8 cellular contexts compared by ENCODE assay signal in genomic region chr4:6710282-6710681, GRCh38. TPM values are rescaled to one million over a fixed set of nuclear protein-coding genes. Genes with fewer than 3 reads are reported as not detected.
DNase-seq lines count a peak whose midpoint lies in the region; ATAC-seq and TF ChIP-seq lines count a peak whose summit lies in the region.

No MANE protein-coding gene starts in this region.

- DNase-seq in AG10803 (ENCODE audit: low read depth) (no peak), body of pancreas (no peak), DMS79 treated with DMSO at 0.1 percent for 48 hours (lab: John Stamatoyannopoulos, UW) (no peak), cerebellar cortex (ENCODE audit: low spot score) (no peak)

- no peaks in the 10 kb centered on the region for H3K9me3 ChIP-seq in body of pancreas
- no peaks in the 10 kb centered on the region for H3K9me3 ChIP-seq in mesodermal cell (ENCODE audit: control insufficient read depth, low read length)

- TF ChIP-seq CTCF in AG10803 (conservative IDR thresholded peaks at IDR 0.05; ENCODE audit: low read length) (no peak), body of pancreas (IDR thresholded peaks at IDR 0.05) (no peak)

- no peaks in the 10 kb centered on the region for H3K27me3 ChIP-seq in body of pancreas

- no peak for TF ChIP-seq POLR2A in body of pancreas (IDR thresholded peaks at IDR 0.05)

- whole genome bisulfite sequencing in body of pancreas, 2 donors: 0 to 2% methylated on average over 6 of the region's 6 CpGs
- 0 to 8% methylated on average over 1 to 2 of the region's 6 CpGs for WGBS in mesodermal cell (ENCODE audit: insufficient coverage in 2 of 2), 2 experiments

- H3K4me3 ChIP-seq in AG10803 (ENCODE audit: low read length) (peak overlapping the region; percentile 96), body of pancreas (peak overlapping the region in 1 of 2 donors; percentile 88), mesodermal cell (ENCODE audit: extremely low read depth, insufficient read depth, low read length, poor library complexity, severe bottlenecking) (peak overlapping the region; percentile 85)

- ATAC-seq in HG02852 (IDR thresholded peaks at IDR 0.05; ENCODE audit: unreplicated experiment): peak; percentile 9
- no peak for ATAC-seq in body of pancreas
- ATAC-seq in HG02973 (IDR thresholded peaks at IDR 0.05; ENCODE audit: unreplicated experiment): no peak
- no peak for ATAC-seq in HG02970 (IDR thresholded peaks at IDR 0.05; ENCODE audit: low FRiP score, unreplicated experiment)

- intact Hi-C loops in body of pancreas (cut with DNase I): no loop called here

- H3K27ac ChIP-seq in body of pancreas (peak overlapping the region in 3 of 4 donors; percentile 41 to 88 (median 47)), mesodermal cell (ENCODE audit: low read depth, low read length, severe bottlenecking) (no peak overlapping the region)

- H3K4me1 ChIP-seq in body of pancreas: peaks cover 42% of the 10 kb centered on the region
- H3K4me1 ChIP-seq in mesodermal cell (ENCODE audit: control insufficient read depth, insufficient read depth, low read length, poor library complexity, severe bottlenecking): peaks cover 3% of the 10 kb centered on the region

- H3K36me3 ChIP-seq in body of pancreas (replicated peaks in 1 of 2; ENCODE audit: insufficient read depth in 1 of 2, low read depth in 2 of 2) (no peaks in the 10 kb centered on the region), mesodermal cell (ENCODE audit: control insufficient read depth, insufficient read depth, low read length) (peaks cover 27% of the 10 kb centered on the region)

RNA-seq across cellular contexts. Expression of gene MRFAP1L1, which starts 0.6 kb away (rescaled TPM):
- total RNA-seq in body of pancreas: 10 to 100 TPM; 34.3 to 44.1 TPM
- polyA plus RNA-seq in mesodermal cell (2013, experiment 1 of 2): 47.3 TPM
- 44.8 TPM for polyA plus RNA-seq in mesodermal cell (2013, experiment 2 of 2)

RNA-seq across cellular contexts. Expression of gene BLOC1S4, which starts 5.7 kb away (rescaled TPM):
- 10 to 100 TPM; 16.5 to 17.1 TPM for total RNA-seq in body of pancreas
- 22.5 TPM for polyA plus RNA-seq in mesodermal cell (2013, experiment 1 of 2)
- 20.0 TPM for polyA plus RNA-seq in mesodermal cell (2013, experiment 2 of 2)

RNA-seq across cellular contexts. Expression of gene S100P, which starts 16.6 kb away (rescaled TPM):
- total RNA-seq in body of pancreas: 1 to 10 TPM in 1 of 2 donors, not detected in 1; 1.0 TPM
- not detected for polyA plus RNA-seq in mesodermal cell (2013, experiment 1 of 2)
- not detected for polyA plus RNA-seq in mesodermal cell (2013, experiment 2 of 2)
